In the genomic region with DNA sequence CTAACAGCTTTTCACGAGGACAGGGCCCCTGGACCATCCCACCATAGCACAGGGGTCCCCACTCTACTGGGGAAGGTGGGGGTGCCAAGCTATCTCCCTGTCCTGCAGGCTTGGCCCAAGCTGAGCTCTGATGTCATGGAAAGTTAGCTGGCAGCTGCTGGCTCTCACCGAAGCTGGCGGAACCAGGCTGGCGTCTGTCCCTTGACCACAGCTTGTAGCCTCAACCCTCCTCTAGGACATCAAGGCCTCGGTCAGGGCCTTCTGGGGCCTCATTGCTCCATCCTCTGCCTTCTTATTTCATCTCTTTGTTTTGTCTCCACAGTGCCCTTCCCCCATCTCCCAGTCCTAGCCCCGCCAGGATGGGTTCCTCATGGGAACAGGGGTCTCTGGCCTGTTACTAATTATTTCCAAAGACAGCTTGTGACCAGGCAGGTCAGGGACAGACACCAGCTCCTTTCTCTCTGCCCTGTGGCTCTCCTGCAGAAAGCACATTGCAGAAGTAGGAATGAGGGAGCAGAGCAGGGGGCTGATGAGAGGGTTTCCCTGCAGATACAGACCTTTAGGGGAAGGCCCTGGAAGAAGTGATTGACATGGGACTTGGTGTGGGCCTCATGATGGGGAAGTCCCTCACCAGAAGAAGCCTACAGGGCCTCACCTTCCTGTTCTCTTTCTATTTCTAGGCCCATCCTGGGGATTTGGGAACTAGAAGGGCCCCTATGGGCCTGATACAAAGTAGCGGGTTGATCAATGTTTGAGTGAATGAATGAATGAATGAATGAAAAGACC, we compare ENCODE assay signal across 26 cellular contexts.
"Had no signal": no experiment of that assay in that cellular context is flagged by ENCODE, and none has a peak within 500 bp of the region (broad histone marks: within the 10 kb centered on the region; RNA-seq: fewer than 3 reads in every experiment).

No MANE protein-coding gene starts in this region.

- ATAC-seq: activated CD4-positive, alpha-beta T cell treated with anti-CD3 and anti-CD28 coated beads for 36 hours; effector memory CD8-positive, alpha-beta T cell; gastrocnemius medialis; left lung; naive thymus-derived CD8-positive, alpha-beta T cell; upper lobe of right lung had no signal

- H3K4me1 Mint-ChIP-seq: activated CD4-positive, alpha-beta T cell treated with anti-CD3 and anti-CD28 coated beads for 36 hours; activated naive CD4-positive, alpha-beta T cell treated with anti-CD3 and anti-CD28 coated beads, Interleukin-2, amount 10 ng/mL, durations not matched to agents 7 days and 5 days; activated naive CD8-positive, alpha-beta T cell treated with anti-CD3 and anti-CD28 coated beads, Interleukin-2, amount 10 ng/mL, durations not matched to agents 7 days and 5 days; naive thymus-derived CD8-positive, alpha-beta T cell had no signal

- H3K9me3 Mint-ChIP-seq: effector memory CD8-positive, alpha-beta T cell; T-helper 2 cell treated with Interferon-gamma antibody and Interleukin-4, amounts not matched to agents 5 μg/mL and 100 μg/mL, for 36 hours had no signal

- H3K79me2 ChIP-seq: parathyroid adenoma had no signal

- DNase-seq: activated CD4-positive, alpha-beta T cell treated with anti-CD3 and anti-CD28 coated beads for 36 hours; activated CD4-positive, CD25-positive, alpha-beta regulatory T cell; activated gamma-delta T cell; activated naive CD4-positive, alpha-beta T cell treated with anti-CD3 and anti-CD28 coated beads, Interleukin-2, amount 10 ng/mL, durations not matched to agents 7 days and 5 days; activated naive CD8-positive, alpha-beta T cell treated with anti-CD3 and anti-CD28 coated beads, Interleukin-2, amount 10 ng/mL, durations not matched to agents 7 days and 5 days; activated T-cell treated with anti-CD3 and anti-CD28 coated beads, Interleukin-2, amount 50 U/mL, for 1 hour; cortex of kidney; effector memory CD8-positive, alpha-beta T cell; erythroblast; gastrocnemius medialis; left lung; midbrain; naive thymus-derived CD8-positive, alpha-beta T cell; occipital lobe; right cardiac atrium; spleen; T-helper 1 cell; tibial artery; upper lobe of right lung had no signal

- H3K36me3 ChIP-seq: ascending aorta, cardiac muscle cell, gastrocnemius medialis, left lung, spleen, suprapubic skin, tibial artery, upper lobe of right lung had no signal

- H3K4me3 Mint-ChIP-seq: activated CD4-positive, alpha-beta T cell treated with anti-CD3 and anti-CD28 coated beads for 36 hours; activated naive CD4-positive, alpha-beta T cell treated with anti-CD3 and anti-CD28 coated beads, Interleukin-2, amount 10 ng/mL, durations not matched to agents 7 days and 5 days; activated naive CD8-positive, alpha-beta T cell treated with anti-CD3 and anti-CD28 coated beads, Interleukin-2, amount 10 ng/mL, durations not matched to agents 7 days and 5 days; brain; effector memory CD8-positive, alpha-beta T cell; naive thymus-derived CD8-positive, alpha-beta T cell; neural crest cell; T-helper 2 cell treated with Interferon-gamma antibody and Interleukin-4, amounts not matched to agents 5 μg/mL and 100 μg/mL, for 36 hours had no signal

- H2AFZ ChIP-seq: parathyroid adenoma had no signal

- H3K4me3 ChIP-seq: ascending aorta, cardiac muscle cell, gastrocnemius medialis, left lung, spleen, suprapubic skin, tibial artery, upper lobe of right lung had no signal

- H3K36me3 Mint-ChIP-seq: activated naive CD4-positive, alpha-beta T cell treated with anti-CD3 and anti-CD28 coated beads, Interleukin-2, amount 10 ng/mL, durations not matched to agents 7 days and 5 days; brain had no signal

- H3K27ac ChIP-seq: ascending aorta, cardiac muscle cell, gastrocnemius medialis, left lung, parathyroid adenoma, spleen, suprapubic skin, tibial artery, upper lobe of right lung had no signal

- H3K9me3 ChIP-seq: ascending aorta, gastrocnemius medialis, left lung, suprapubic skin, tibial artery, upper lobe of right lung had no signal

- H3K9ac ChIP-seq: parathyroid adenoma had no signal

- H3K27ac Mint-ChIP-seq: activated CD4-positive, alpha-beta T cell treated with anti-CD3 and anti-CD28 coated beads for 36 hours; activated naive CD8-positive, alpha-beta T cell treated with anti-CD3 and anti-CD28 coated beads, Interleukin-2, amount 10 ng/mL, durations not matched to agents 7 days and 5 days; effector memory CD8-positive, alpha-beta T cell; T-helper 2 cell treated with Interferon-gamma antibody and Interleukin-4, amounts not matched to agents 5 μg/mL and 100 μg/mL, for 36 hours had no signal

- H3K27me3 ChIP-seq: ascending aorta, cardiac muscle cell, left lung, upper lobe of right lung had no signal

- H3K4me1 ChIP-seq: ascending aorta, gastrocnemius medialis, left lung, parathyroid adenoma, spleen, suprapubic skin, tibial artery, upper lobe of right lung had no signal
